In the genomic region with DNA sequence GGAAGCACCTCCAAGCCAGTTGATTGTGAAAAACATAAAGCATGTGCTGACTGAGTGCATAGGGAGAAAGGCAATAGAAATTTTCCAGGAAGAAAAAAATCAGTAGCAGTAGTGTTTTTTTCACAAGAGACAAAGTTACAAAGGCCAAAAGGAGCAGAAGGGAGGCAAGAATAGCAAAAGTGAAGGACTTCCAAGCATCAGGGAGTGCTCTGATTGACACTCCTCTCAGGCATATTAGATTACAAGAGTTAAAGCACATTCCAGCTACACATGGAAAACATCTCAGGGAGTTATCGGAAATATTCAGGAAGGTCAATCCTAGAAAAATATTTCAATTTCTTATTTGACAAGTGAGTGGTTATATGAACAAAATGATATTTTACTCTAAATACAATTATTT, we compare ENCODE assay signal across 6 cellular contexts.
"Had no signal": no experiment of that assay in that cellular context is flagged by ENCODE, and none has a peak within 500 bp of the region (broad histone marks: within the 10 kb centered on the region; RNA-seq: fewer than 3 reads in every experiment).

No MANE protein-coding gene starts in this region.

- H3K9ac ChIP-seq: GM23248 had no signal

- H3K27ac ChIP-seq: GM23248 had no signal

- H3K4me1 ChIP-seq: HAP-1 had no signal

- ATAC-seq: HCT116 had no signal

- DNase-seq: GM23248, GOT3, H7, IMR-90 had no signal

- H2AFZ ChIP-seq: GM23248 had no signal

- H3K4me3 ChIP-seq: GM23248, HAP-1 had no signal

- H3K9me3 ChIP-seq: HAP-1 had no signal

- H3K36me3 ChIP-seq: HAP-1 had no signal
